22 cellular contexts compared by ENCODE assay signal in genomic region chr15:90968434-90968833, GRCh38.
"Had no signal": no experiment of that assay in that cellular context is flagged by ENCODE, and none has a peak within 500 bp of the region (broad histone marks: within the 10 kb centered on the region; RNA-seq: fewer than 3 reads in every experiment).

No MANE protein-coding gene starts in this region.

- H3K27ac Mint-ChIP-seq: dendritic cell treated with granulocyte-macrophage colony-stimulating factor and Interleukin-4, amounts not matched to agents 40 ng/mL and 50 ng/mL, for 4 days; natural killer cell treated with Interleukin-12 subunit alpha and Interleukin-12 subunit beta and Interleukin-15 and Interleukin-18, amount 100 ng/mL, for 72 hours; neural progenitor cell had no signal

- H2AFZ ChIP-seq: neural progenitor cell had no signal

- H3K9ac ChIP-seq: neural progenitor cell had no signal

- H3K36me3 ChIP-seq: ovary, right atrium auricular region had no signal

- H3K4me1 Mint-ChIP-seq: neural progenitor cell had no signal

- H3K27me3 Mint-ChIP-seq: dendritic cell treated with granulocyte-macrophage colony-stimulating factor and Interleukin-4, amounts not matched to agents 40 ng/mL and 50 ng/mL, for 4 days; effector memory CD8-positive, alpha-beta T cell; natural killer cell treated with Interleukin-12 subunit alpha and Interleukin-12 subunit beta and Interleukin-15 and Interleukin-18, amount 100 ng/mL, for 72 hours had no signal

- H3K4me2 ChIP-seq: neural progenitor cell had no signal

- H3K27ac ChIP-seq: foreskin keratinocyte, neural progenitor cell, ovary, right atrium auricular region, sigmoid colon, suprapubic skin, tibial artery, upper lobe of right lung, vagina had no signal

- H3K27me3 ChIP-seq: foreskin keratinocyte, neural progenitor cell, ovary, right atrium auricular region, sigmoid colon, suprapubic skin, tibial artery, upper lobe of right lung, vagina had no signal

- H3K4me1 ChIP-seq: neural progenitor cell, right atrium auricular region, sigmoid colon, tibial artery, upper lobe of right lung, vagina had no signal

- DNase-seq: effector memory CD8-positive, alpha-beta T cell; foreskin keratinocyte; kidney; left cardiac atrium; left ventricle myocardium superior; mesenchymal stem cell; midbrain; nucleus accumbens; ovary; sigmoid colon; stimulated activated CD4-positive, alpha-beta T cell treated with anti-CD3 and anti-CD28 coated beads, Interleukin-2, amount 100 ng/mL, for 24 hours; stimulated activated naive CD4-positive, alpha-beta T cell treated with Interleukin-2 at 50 U/mL for 16 hours; tibial artery; upper lobe of right lung had no signal

- H3K9me3 Mint-ChIP-seq: dendritic cell treated with granulocyte-macrophage colony-stimulating factor and Interleukin-4, amounts not matched to agents 40 ng/mL and 50 ng/mL, for 4 days; effector memory CD8-positive, alpha-beta T cell; natural killer cell treated with Interleukin-12 subunit alpha and Interleukin-12 subunit beta and Interleukin-15 and Interleukin-18, amount 100 ng/mL, for 72 hours; neural progenitor cell had no signal

- H3K36me3 Mint-ChIP-seq: natural killer cell treated with Interleukin-12 subunit alpha and Interleukin-12 subunit beta and Interleukin-15 and Interleukin-18, amount 100 ng/mL, for 72 hours had no signal

- H3K9me3 ChIP-seq: ovary, right atrium auricular region, sigmoid colon, suprapubic skin, tibial artery, upper lobe of right lung, vagina had no signal

- FAIRE-seq: kidney had no signal

- H3K4me3 Mint-ChIP-seq: dendritic cell treated with granulocyte-macrophage colony-stimulating factor and Interleukin-4, amounts not matched to agents 40 ng/mL and 50 ng/mL, for 4 days; effector memory CD8-positive, alpha-beta T cell; natural killer cell treated with Interleukin-12 subunit alpha and Interleukin-12 subunit beta and Interleukin-15 and Interleukin-18, amount 100 ng/mL, for 72 hours; neural progenitor cell had no signal

- H3K4me3 ChIP-seq: lung, neural progenitor cell, ovary, right atrium auricular region, sigmoid colon, skin epidermis, suprapubic skin, tibial artery, upper lobe of right lung, vagina had no signal

- ATAC-seq: effector memory CD8-positive, alpha-beta T cell; foreskin keratinocyte; left cardiac atrium; left ventricle myocardium superior; natural killer cell treated with Interleukin-12 subunit alpha and Interleukin-12 subunit beta and Interleukin-15 and Interleukin-18, amount 100 ng/mL, for 72 hours; upper lobe of right lung had no signal
